In genomic region chr15:39511915-39512260, GRCh38 we compare ENCODE assay signal across 17 cellular contexts.
A peak's percentile ranks its signal among the peaks of the same experiment; 100 is the strongest.
DNase-seq lines count a peak whose midpoint lies in the region; ATAC-seq and TF ChIP-seq lines count a peak whose summit lies in the region.
"Had no signal": no experiment of that assay in that cellular context is flagged by ENCODE, and none has a peak within 500 bp of the region (broad histone marks: within the 10 kb centered on the region; RNA-seq: fewer than 3 reads in every experiment).

No MANE protein-coding gene starts in this region.

- peaks cover 18% of the 10 kb centered on the region for H3K27me3 Mint-ChIP-seq in activated CD4-positive, alpha-beta T cell treated with anti-CD3 and anti-CD28 coated beads, Interleukin-2, amount 10 ng/mL, durations not matched to agents 24 days and 14 days

- H3K9me3 ChIP-seq in body of pancreas (no peaks in the 10 kb centered on the region), right cardiac atrium (ENCODE audit: control insufficient read depth, low read length) (no peaks in the 10 kb centered on the region), lower lobe of right lung (no peaks in the 10 kb centered on the region)
- H3K9me3 ChIP-seq: HAP-1 had no signal

- 39 to 43% methylated on average over 4 of the region's 4 CpGs for WGBS in body of pancreas, 2 donors
- WGBS in right cardiac atrium: 29% methylated on average over 4 of the region's 4 CpGs

- H3K27ac ChIP-seq in body of pancreas (no peak overlapping the region), right cardiac atrium (ENCODE audit: low read length) (no peak overlapping the region), lower lobe of right lung (no peak overlapping the region), caudate nucleus (ENCODE audit: low read depth, low read length) (no peak overlapping the region)
- H3K27ac ChIP-seq: C4-2B, KMS-11, right lobe of liver, thoracic aorta had no signal

- no peaks in the 10 kb centered on the region for H3K4me1 Mint-ChIP-seq in activated CD4-positive, alpha-beta T cell treated with anti-CD3 and anti-CD28 coated beads, Interleukin-2, amount 10 ng/mL, durations not matched to agents 24 days and 14 days
- H3K4me1 Mint-ChIP-seq: activated CD4-positive, alpha-beta memory T cell treated with anti-CD3 and anti-CD28 coated beads, Interleukin-2, amount 10 ng/mL, durations not matched to agents 7 days and 5 days; activated naive CD4-positive, alpha-beta T cell treated with anti-CD3 and anti-CD28 coated beads, Interleukin-2, amount 10 ng/mL, durations not matched to agents 7 days and 5 days had no signal

- TF ChIP-seq CTCF in body of pancreas (IDR thresholded peaks at IDR 0.05) (no peak), lower lobe of right lung (IDR thresholded peaks at IDR 0.05) (no peak)

- no peaks in the 10 kb centered on the region for H3K36me3 ChIP-seq in body of pancreas (replicated peaks in 1 of 2; ENCODE audit: insufficient read depth in 1 of 2, low read depth in 2 of 2)
- H3K36me3 ChIP-seq in lower lobe of right lung: no peaks in the 10 kb centered on the region
- H3K36me3 ChIP-seq: HAP-1, right lobe of liver, thoracic aorta had no signal

- H3K4me3 ChIP-seq in body of pancreas: no peak overlapping the region
- no peak overlapping the region for H3K4me3 ChIP-seq in right cardiac atrium (ENCODE audit: low read length)
- no peak overlapping the region for H3K4me3 ChIP-seq in lower lobe of right lung
- H3K4me3 ChIP-seq: HAP-1, right lobe of liver, thoracic aorta had no signal

- no peak overlapping the region for H3K27ac Mint-ChIP-seq in activated CD4-positive, alpha-beta T cell treated with anti-CD3 and anti-CD28 coated beads, Interleukin-2, amount 10 ng/mL, durations not matched to agents 24 days and 14 days
- H3K27ac Mint-ChIP-seq: activated CD4-positive, alpha-beta memory T cell treated with anti-CD3 and anti-CD28 coated beads, Interleukin-2, amount 10 ng/mL, durations not matched to agents 7 days and 5 days; activated naive CD4-positive, alpha-beta T cell treated with anti-CD3 and anti-CD28 coated beads, Interleukin-2, amount 10 ng/mL, durations not matched to agents 7 days and 5 days; dendritic cell treated with granulocyte-macrophage colony-stimulating factor and Interleukin-4, amounts not matched to agents 40 ng/mL and 50 ng/mL, for 4 days had no signal

- DNase-seq in AG08395 (ENCODE audit: low spot score): peak; percentile 63
- DNase-seq in M059J (ENCODE audit: low read depth): peak; percentile 62
- peak in 1 of 4 donors; percentile 15 for DNase-seq in body of pancreas
- DNase-seq in right cardiac atrium: peak; percentile 50 to 72 (median 64)
- DNase-seq in activated CD4-positive, alpha-beta T cell treated with anti-CD3 and anti-CD28 coated beads, Interleukin-2, amount 10 ng/mL, durations not matched to agents 24 days and 14 days: no peak
- no peak for DNase-seq in NCI-H510A (lab: John Stamatoyannopoulos, UW)
- no peak for DNase-seq in lower lobe of right lung
- no peak for DNase-seq in caudate nucleus (lab: John Stamatoyannopoulos, UW)
- DNase-seq: activated CD4-positive, alpha-beta memory T cell treated with anti-CD3 and anti-CD28 coated beads, Interleukin-2, amount 10 ng/mL, durations not matched to agents 7 days and 5 days; activated naive CD4-positive, alpha-beta T cell treated with anti-CD3 and anti-CD28 coated beads, Interleukin-2, amount 10 ng/mL, durations not matched to agents 7 days and 5 days; NCI-H526; right lobe of liver had no signal

- intact Hi-C loops in body of pancreas (cut with DNase I) (no loop called here), right cardiac atrium (cut with DNase I) (no loop called here), lower lobe of right lung (cut with DNase I) (no loop called here)
- intact Hi-C loops in activated CD4-positive, alpha-beta T cell treated with anti-CD3 and anti-CD28 coated beads, Interleukin-2, amount 10 ng/mL, durations not matched to agents 24 days and 14 days (cut with micrococcal nuclease): no loop called here

- H3K9me3 Mint-ChIP-seq in activated CD4-positive, alpha-beta T cell treated with anti-CD3 and anti-CD28 coated beads, Interleukin-2, amount 10 ng/mL, durations not matched to agents 24 days and 14 days: peaks cover 11% of the 10 kb centered on the region
- H3K9me3 Mint-ChIP-seq: dendritic cell treated with granulocyte-macrophage colony-stimulating factor and Interleukin-4, amounts not matched to agents 40 ng/mL and 50 ng/mL, for 4 days had no signal

- H3K36me3 Mint-ChIP-seq in activated CD4-positive, alpha-beta T cell treated with anti-CD3 and anti-CD28 coated beads, Interleukin-2, amount 10 ng/mL, durations not matched to agents 24 days and 14 days (ENCODE audit: low read depth): no peaks in the 10 kb centered on the region
- H3K36me3 Mint-ChIP-seq: activated naive CD4-positive, alpha-beta T cell treated with anti-CD3 and anti-CD28 coated beads, Interleukin-2, amount 10 ng/mL, durations not matched to agents 7 days and 5 days had no signal

- H3K27me3 ChIP-seq in body of pancreas: no peaks in the 10 kb centered on the region
- no peaks in the 10 kb centered on the region for H3K27me3 ChIP-seq in right cardiac atrium (ENCODE audit: control insufficient read depth, insufficient read depth)
- no peaks in the 10 kb centered on the region for H3K27me3 ChIP-seq in lower lobe of right lung (ENCODE audit: low read depth)
- H3K27me3 ChIP-seq: right lobe of liver had no signal

- no peak for TF ChIP-seq POLR2A in body of pancreas (IDR thresholded peaks at IDR 0.05)

- ATAC-seq in body of pancreas (peak; percentile 15), right cardiac atrium (peak; percentile 72), lower lobe of right lung (no peak)

- H3K4me1 ChIP-seq in body of pancreas (no peaks in the 10 kb centered on the region), right cardiac atrium (ENCODE audit: control insufficient read depth, insufficient read depth, low read length) (no peaks in the 10 kb centered on the region), lower lobe of right lung (peaks cover 9% of the 10 kb centered on the region)
- H3K4me1 ChIP-seq: HAP-1, right lobe of liver had no signal

- H3K4me3 Mint-ChIP-seq in activated CD4-positive, alpha-beta T cell treated with anti-CD3 and anti-CD28 coated beads, Interleukin-2, amount 10 ng/mL, durations not matched to agents 24 days and 14 days: no peak overlapping the region
- H3K4me3 Mint-ChIP-seq: activated CD4-positive, alpha-beta memory T cell treated with anti-CD3 and anti-CD28 coated beads, Interleukin-2, amount 10 ng/mL, durations not matched to agents 7 days and 5 days; activated naive CD4-positive, alpha-beta T cell treated with anti-CD3 and anti-CD28 coated beads, Interleukin-2, amount 10 ng/mL, durations not matched to agents 7 days and 5 days; dendritic cell treated with granulocyte-macrophage colony-stimulating factor and Interleukin-4, amounts not matched to agents 40 ng/mL and 50 ng/mL, for 4 days had no signal

Comparison
In these comparisons a context has a peak if more than half of its experiments do, and no peak if none do; other contexts are left out.
1. DNase-seq: peak in AG08395 (single experiment), M059J (single experiment) and right cardiac atrium (3 of 3); none in activated CD4-positive, alpha-beta T cell treated with anti-CD3 and anti-CD28 coated beads, Interleukin-2, amount 10 ng/mL, durations not matched to agents 24 days and 14 days (single experiment), NCI-H510A (single experiment), lower lobe of right lung (single experiment) and caudate nucleus (0 of 61).
2. ATAC-seq: peak in body of pancreas (single experiment) and right cardiac atrium (2 of 2); none in lower lobe of right lung (0 of 2).